Comparison of ENCODE assay signal across 8 cellular contexts in genomic region chr13:27172495-27172842, GRCh38. TPM values are rescaled to one million over a fixed set of nuclear protein-coding genes. Genes with fewer than 3 reads are reported as not detected.
DNase-seq lines count a peak whose midpoint lies in the region; ATAC-seq and TF ChIP-seq lines count a peak whose summit lies in the region.

No MANE protein-coding gene starts in this region.

- BruUV-seq in A673 (replicated peaks; lab: Mats Ljungman, UMichigan), result no TSS peak

- peaks cover 42% of the 10 kb centered on the region for H3F3A ChIP-seq in GM23248 (ENCODE audit: insufficient read depth)

- no peaks in the 10 kb centered on the region for H3K36me3 ChIP-seq in A673 (ENCODE audit: insufficient read depth, low read length, poor library complexity, severe bottlenecking)
- no peaks in the 10 kb centered on the region for H3K36me3 ChIP-seq in GM23248 (ENCODE audit: low read depth)
- no peaks in the 10 kb centered on the region for H3K36me3 ChIP-seq in neutrophil

- no peak for DNase-seq in A673 (ENCODE audit: low spot score)
- DNase-seq in GM23248, result peak; percentile 78
- peak; percentile 41 for DNase-seq in SKM-1 (lab: John Stamatoyannopoulos, UW; ENCODE audit: unreplicated experiment)
- peak; percentile 46 for DNase-seq in epithelial cell of esophagus (ENCODE audit: low read depth)
- no peak for DNase-seq in activated gamma-delta T cell (lab: John Stamatoyannopoulos, UW)
- DNase-seq in NCI-H446 (lab: John Stamatoyannopoulos, UW), result no peak

- 1 to 2% methylated on average over 3 of the region's 3 CpGs for WGBS in GM23248 (ENCODE audit: low coverage in 1 of 2, low lambda C conversion rate in 2 of 2, missing lambda C conversion rate in 2 of 2), 2 experiments

- CTCF ChIA-PET in A673 (lab: Charles Lee), result no interaction called here

- TF ChIP-seq CTCF in A673 (conservative IDR thresholded peaks at IDR 0.05; ENCODE audit: low read depth, low read length) (no peak), epithelial cell of esophagus (IDR thresholded peaks at IDR 0.05; ENCODE audit: insufficient read depth, low read depth, low read length, missing control alignments) (no peak), neutrophil (IDR thresholded peaks at IDR 0.05) (no peak)

- peak overlapping the region; percentile 86 for H3K4me2 ChIP-seq in GM23248 (ENCODE audit: unreplicated experiment)

- peak overlapping the region; percentile 88 for H3K9ac ChIP-seq in GM23248

- POLR2A ChIA-PET in A673 (lab: Charles Lee; ENCODE audit: low non-redundant PET), result no interaction called here

- H3K4me3 ChIP-seq in A673 (ENCODE audit: low read depth, low read length, poor library complexity, severe bottlenecking), result peak overlapping the region; percentile 87
- H3K4me3 ChIP-seq in GM23248, result peak overlapping the region; percentile 92
- peak overlapping the region; percentile 52 for H3K4me3 ChIP-seq in epithelial cell of esophagus (ENCODE audit: low read length)
- H3K4me3 ChIP-seq in neutrophil (ENCODE audit: low read depth in 1 of 2, low read length in 1 of 2), result peak overlapping the region; percentile 65 to 77

- H3K4me1 ChIP-seq in A673 (ENCODE audit: insufficient read depth, low read length, poor library complexity, severe bottlenecking) (peaks cover 21% of the 10 kb centered on the region), GM23248 (ENCODE audit: insufficient read depth) (peaks cover 29% of the 10 kb centered on the region), neutrophil (ENCODE audit: control insufficient read depth in 1 of 2, insufficient read depth in 1 of 2, low read depth in 1 of 2, low read length in 1 of 2) (peaks cover 8 to 15% of the 10 kb centered on the region in 2 experiments)

- no peaks in the 10 kb centered on the region for H3K9me2 ChIP-seq in GM23248 (ENCODE audit: insufficient read depth)

- intact Hi-C loops in A673 (cut with micrococcal nuclease; ENCODE audit: unreplicated experiment), result loop anchor here (5.0 kb wide), 1 partner anchor 80 kb away; the partner anchor contains the start of gene RPL21

- no peak for ATAC-seq in GM21390 (IDR thresholded peaks at IDR 0.05; ENCODE audit: unreplicated experiment)

- no peaks in the 10 kb centered on the region for H3K9me3 ChIP-seq in A673 (ENCODE audit: low read depth, low read length, poor library complexity, severe bottlenecking)
- H3K9me3 ChIP-seq in GM23248 (ENCODE audit: low read depth), result no peaks in the 10 kb centered on the region
- H3K9me3 ChIP-seq in neutrophil, result no peaks in the 10 kb centered on the region

- peak overlapping the region; percentile 75 for H3K27ac ChIP-seq in A673 (ENCODE audit: low read depth, low read length, poor library complexity, severe bottlenecking)
- H3K27ac ChIP-seq in GM23248, result peak overlapping the region; percentile 88
- H3K27ac ChIP-seq in neutrophil, result peak overlapping the region; percentile 82

- H3K79me2 ChIP-seq in GM23248 (ENCODE audit: insufficient read depth), result peaks cover 35% of the 10 kb centered on the region

- H2AFZ ChIP-seq in GM23248, result peak overlapping the region; percentile 88

- in situ Hi-C loops in GM23248 (cut with MboI), result no loop called here

- H3K27me3 ChIP-seq in A673 (replicated peaks; ENCODE audit: insufficient read depth, low read depth, low read length, poor library complexity) (no peaks in the 10 kb centered on the region), GM23248 (replicated peaks; ENCODE audit: insufficient read depth) (no peaks in the 10 kb centered on the region), neutrophil (peaks cover 5% of the 10 kb centered on the region)

- H4K20me1 ChIP-seq in GM23248 (ENCODE audit: insufficient read depth), result no peaks in the 10 kb centered on the region; the same call in 1 of the 2 replicates

RNA-seq across cellular contexts. Expression of gene USP12, which starts 0.9 kb away (rescaled TPM):
- 16.6 and 18.2 TPM in 2 replicates for total RNA-seq in A673 (2021)
- total RNA-seq in GM23248 (2014; rRNA removed; shearing (Covaris generic)), result 18.9 and 21.8 TPM in 2 replicates
- 16.0 and 16.7 TPM in 2 replicates for polyA plus RNA-seq in GM23248 (2016; fragmentation: Nextera tagmentation; extraction: Ambion mirVana)

Comparison
In these comparisons a context has a peak if more than half of its experiments do, and no peak if none do; other contexts are left out.
1. DNase-seq: peak in GM23248 (single experiment), SKM-1 (single experiment) and epithelial cell of esophagus (single experiment); none in A673 (single experiment), activated gamma-delta T cell (single experiment) and NCI-H446 (0 of 2).
2. Peak in every context shown above with its lines, with median percentiles within 50 percentile points of each other: H3K27ac ChIP-seq and H3K4me3 ChIP-seq.